Comparison of ENCODE assay signal across 8 cellular contexts in the genomic region with DNA sequence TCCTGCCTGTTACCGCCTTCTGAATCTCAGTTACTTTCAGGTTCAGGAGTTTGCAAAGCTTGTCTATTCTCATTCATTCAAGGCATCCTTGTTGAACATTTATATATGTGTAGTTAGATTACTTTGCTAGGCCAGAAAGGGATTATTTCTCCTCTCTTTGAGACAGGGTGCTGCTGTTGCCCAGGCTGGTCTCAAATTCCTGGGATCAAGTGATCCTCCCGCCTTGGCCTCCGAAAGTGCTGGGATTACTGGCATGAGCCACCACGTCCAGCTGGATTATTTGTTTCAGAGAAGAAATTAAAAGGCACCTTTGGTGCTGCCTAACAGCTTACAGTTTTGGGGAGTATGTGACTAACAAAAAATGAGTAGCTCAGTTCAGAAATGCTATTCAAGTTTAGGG. TPM values are rescaled to one million over a fixed set of nuclear protein-coding genes. Genes with fewer than 3 reads are reported as not detected.
DNase-seq lines count a peak whose midpoint lies in the region; ATAC-seq and TF ChIP-seq lines count a peak whose summit lies in the region.

No MANE protein-coding gene starts in this region.

- 17 to 22% methylated on average over 4 of the region's 4 CpGs for WGBS in esophagus, 2 donors
- WGBS in trophoblast cell (ENCODE audit: extremely low coverage, insufficient coverage, insufficient read length), result no CpG with 5 or more reads among the region's 4 CpGs

- H3K27ac ChIP-seq in DND-41 (ENCODE audit: low read length) (peak overlapping the region; percentile 94), Peyer's patch (peak overlapping the region; percentile 92 to 94 (median 93)), esophagus (ENCODE audit: low read depth in 2 of 2, low read length in 1 of 2) (peak overlapping the region in 1 of 2 donors; percentile 90), trophoblast cell (ENCODE audit: low read depth, low read length) (no peak overlapping the region)

- H3K36me3 ChIP-seq in DND-41 (ENCODE audit: insufficient read depth, low read length) (peaks cover 4% of the 10 kb centered on the region; the same call in 1 of the 2 replicates), Peyer's patch (no peaks in the 10 kb centered on the region), esophagus (ENCODE audit: control insufficient read depth in 2 of 2, insufficient read depth in 2 of 2, low read length in 1 of 2) (no peaks in the 10 kb centered on the region), trophoblast cell (ENCODE audit: control insufficient read depth in 1 of 2, insufficient read depth in 2 of 2, low read length in 2 of 2) (no peaks in the 10 kb centered on the region)

- no peak overlapping the region for H4K91ac ChIP-seq in trophoblast cell (ENCODE audit: low read depth, low read length)

- H3K9ac ChIP-seq in DND-41 (ENCODE audit: low read depth, low read length) (peak overlapping the region; percentile 92), trophoblast cell (ENCODE audit: low read length) (peak overlapping the region; percentile 88)

- H2AFZ ChIP-seq in DND-41 (ENCODE audit: low read depth, low read length) (peak overlapping the region; percentile 93; the same call in 1 of the 2 replicates), trophoblast cell (ENCODE audit: insufficient read depth, low read length, poor library complexity) (no peak overlapping the region)

- no peak overlapping the region for H3K14ac ChIP-seq in trophoblast cell (ENCODE audit: low read length)

- H2AK5ac ChIP-seq in trophoblast cell (ENCODE audit: low read length), result no peak overlapping the region

- H3K4me1 ChIP-seq in DND-41 (ENCODE audit: insufficient read depth, low read length), result peaks cover 27% of the 10 kb centered on the region
- peaks cover 0 to 20% (median 6%) of the 10 kb centered on the region in 4 donors for H3K4me1 ChIP-seq in Peyer's patch
- no peaks in the 10 kb centered on the region for H3K4me1 ChIP-seq in esophagus (ENCODE audit: control insufficient read depth in 2 of 2, insufficient read depth in 2 of 2, low read length in 1 of 2)
- peaks cover 2 to 8% of the 10 kb centered on the region in 2 experiments for H3K4me1 ChIP-seq in trophoblast cell (ENCODE audit: control insufficient read depth in 1 of 2, insufficient read depth in 2 of 2, low read length in 2 of 2)

- TF ChIP-seq CTCF in DND-41 (IDR thresholded peaks at IDR 0.05; ENCODE audit: borderline replicate concordance, extremely low read depth, low read length, poor library complexity, severe bottlenecking), result no peak
- TF ChIP-seq CTCF in Peyer's patch (IDR thresholded peaks at IDR 0.05), result no peak

- peaks cover 19% of the 10 kb centered on the region; the same call in 1 of the 2 replicates for H4K20me1 ChIP-seq in DND-41 (ENCODE audit: insufficient read depth, low read length)

- peak overlapping the region; percentile 84 for H3K4me2 ChIP-seq in DND-41 (ENCODE audit: insufficient read depth, low read length)
- H3K4me2 ChIP-seq in trophoblast cell (ENCODE audit: low read length), result peak overlapping the region; percentile 79

- H3K18ac ChIP-seq in trophoblast cell (ENCODE audit: low read length), result no peak overlapping the region

- H2BK5ac ChIP-seq in trophoblast cell (ENCODE audit: low read depth, low read length, poor library complexity), result no peak overlapping the region

- no peak overlapping the region for H4K12ac ChIP-seq in trophoblast cell (ENCODE audit: low read depth, low read length)

- no peak overlapping the region for H3K23ac ChIP-seq in trophoblast cell (ENCODE audit: low read length)

- H4K8ac ChIP-seq in trophoblast cell (ENCODE audit: low read depth, low read length), result peak overlapping the region; percentile 97

- peaks cover 4% of the 10 kb centered on the region for H3K79me1 ChIP-seq in trophoblast cell (ENCODE audit: low read length)

- no peaks in the 10 kb centered on the region for H3K9me3 ChIP-seq in DND-41 (ENCODE audit: insufficient read depth, low read length, severe bottlenecking)
- H3K9me3 ChIP-seq in Peyer's patch, result no peaks in the 10 kb centered on the region
- H3K9me3 ChIP-seq in esophagus (ENCODE audit: control insufficient read depth in 2 of 2, insufficient read depth in 1 of 2, low read depth in 1 of 2, low read length in 1 of 2), result no peaks in the 10 kb centered on the region
- no peaks in the 10 kb centered on the region for H3K9me3 ChIP-seq in trophoblast cell (ENCODE audit: insufficient read depth, low read depth, low read length)

- TF ChIP-seq POLR2A in Peyer's patch (IDR thresholded peaks at IDR 0.05), result no peak

- H3K79me2 ChIP-seq in DND-41 (ENCODE audit: insufficient read depth, low read length) (peaks cover 58% of the 10 kb centered on the region), trophoblast cell (ENCODE audit: control insufficient read depth, insufficient read depth, low read length, poor library complexity) (peaks cover 6% of the 10 kb centered on the region)

- no peak for ATAC-seq in DND-41 (ENCODE audit: insufficient read depth, low read depth)
- no peak for ATAC-seq in HG02840 (IDR thresholded peaks at IDR 0.05; ENCODE audit: low FRiP score, unreplicated experiment)
- ATAC-seq in HG03097 (IDR thresholded peaks at IDR 0.05; ENCODE audit: low FRiP score, unreplicated experiment), result no peak

- H3K4me3 ChIP-seq in DND-41 (ENCODE audit: low read depth in 1 of 2, low read length in 2 of 2) (peak overlapping the region; percentile 70 to 88), Peyer's patch (peak overlapping the region; percentile 62 to 88 (median 74)), esophagus (ENCODE audit: low read depth in 1 of 2, low read length in 2 of 2) (peak overlapping the region; percentile 85), trophoblast cell (ENCODE audit: low read depth, low read length) (peak overlapping the region; percentile 91)

- no peak overlapping the region for H2BK120ac ChIP-seq in trophoblast cell (ENCODE audit: insufficient read depth, low read length, poor library complexity)

- H3K4ac ChIP-seq in trophoblast cell (ENCODE audit: low read depth, low read length), result peak overlapping the region; percentile 93

- DNase-seq in DND-41 (no peak), Peyer's patch (no peak), trophoblast cell (no peak), dedifferentiated amniotic fluid mesenchymal stem cell (ENCODE audit: extremely low spot score) (no peak), NCI-H774 (lab: John Stamatoyannopoulos, UW) (no peak)

- H2BK12ac ChIP-seq in trophoblast cell (ENCODE audit: low read length), result no peak overlapping the region

- H3K27me3 ChIP-seq in DND-41 (ENCODE audit: insufficient read depth, low read length, poor library complexity), result no peaks in the 10 kb centered on the region
- no peaks in the 10 kb centered on the region for H3K27me3 ChIP-seq in Peyer's patch
- H3K27me3 ChIP-seq in esophagus (ENCODE audit: control insufficient read depth in 1 of 2, insufficient read depth in 2 of 2, low read length in 2 of 2), result no peaks in the 10 kb centered on the region
- no peaks in the 10 kb centered on the region for H3K27me3 ChIP-seq in trophoblast cell (ENCODE audit: insufficient read depth, low read length)

RNA-seq across cellular contexts. Expression of a gene that starts 0.8 kb away (rescaled TPM):
- total RNA-seq in Peyer's patch, result 10 to 100 TPM; 51.2 to 72.3 (median 69.7) TPM
- polyA plus RNA-seq in esophagus, result 10 to 100 TPM; 30.3 to 31.7 TPM
- polyA plus RNA-seq in trophoblast cell (2013), result 58.2 and 62.6 TPM in 2 replicates

RNA-seq across cellular contexts. Expression of a gene that starts 27.5 kb away (rescaled TPM):
- total RNA-seq in Peyer's patch, result 100 to 1,000 TPM; 115 to 286 (median 143) TPM
- polyA plus RNA-seq in esophagus, result 100 to 1,000 TPM in 1 of 2 donors, 10 to 100 TPM in 1; 77.2 to 128 TPM
- polyA plus RNA-seq in trophoblast cell (2013), result 0.05 TPM in 1 of 2 replicates, not detected in the other

RNA-seq across cellular contexts. Expression of a gene that starts 35.3 kb away (rescaled TPM):
- 1 to 10 TPM in 1 of 4 donors, under 1 TPM in 2, not detected in 1; 0.57 to 2.5 (median 0.94) TPM for total RNA-seq in Peyer's patch
- polyA plus RNA-seq in esophagus, result under 1 TPM; 0.11 to 0.41 TPM
- polyA plus RNA-seq in trophoblast cell (2013), result 0.03 and 0.04 TPM in 2 replicates

RNA-seq across cellular contexts. Expression of a gene that starts 57.1 kb away (rescaled TPM):
- total RNA-seq in Peyer's patch, result 10 to 100 TPM; 17.4 to 29.8 (median 22.4) TPM
- 1 to 10 TPM; 3.2 to 3.3 TPM for polyA plus RNA-seq in esophagus
- 21.0 and 21.9 TPM in 2 replicates for polyA plus RNA-seq in trophoblast cell (2013)
